ENCODE assay signal across 29 cellular contexts in the genomic region with DNA sequence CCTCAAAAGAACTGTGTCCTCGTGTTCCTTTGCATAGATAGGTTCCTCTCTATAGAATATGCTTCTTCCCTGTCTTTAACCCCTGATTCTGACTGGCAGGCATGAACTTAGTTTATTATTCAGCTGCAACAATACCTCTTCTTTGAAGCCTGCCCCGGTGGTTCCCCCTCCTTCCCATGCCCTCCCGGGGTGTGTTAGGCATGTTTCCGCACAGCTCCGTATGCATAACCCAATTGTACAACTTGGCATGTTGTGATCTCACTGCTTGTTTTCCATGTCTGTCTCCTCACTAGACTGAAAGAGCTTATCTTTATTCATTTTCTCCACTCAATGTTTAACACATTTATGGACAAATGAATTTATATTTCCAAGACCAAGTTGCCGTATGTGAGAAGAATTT.
DNase-seq lines count a peak whose midpoint lies in the region; TF ChIP-seq lines count a peak whose summit lies in the region.
"Had no signal": no experiment of that assay in that cellular context is flagged by ENCODE, and none has a peak within 500 bp of the region (broad histone marks: within the 10 kb centered on the region; RNA-seq: fewer than 3 reads in every experiment).

No MANE protein-coding gene starts in this region.

- TF ChIP-seq CTCF in neural crest cell (conservative IDR thresholded peaks at IDR 0.05), result no peak

- peaks cover 20% of the 10 kb centered on the region for H3K4me1 Mint-ChIP-seq in neural crest cell
- H3K4me1 Mint-ChIP-seq: mesothelial cell of epicardium had no signal

- peaks cover 16% of the 10 kb centered on the region for H3K36me3 Mint-ChIP-seq in neural crest cell (ENCODE audit: low read depth)

- H3K27ac Mint-ChIP-seq in neural crest cell (ENCODE audit: unreplicated experiment), result peak overlapping the region; percentile 22
- H3K27ac Mint-ChIP-seq: activated naive CD8-positive, alpha-beta T cell; activated T-cell treated with anti-CD3 and anti-CD28 coated beads, Interleukin-2, amount 50 U/mL, for 24 hours; CD4-positive, CD25-positive, alpha-beta regulatory T cell; dendritic cell treated with granulocyte-macrophage colony-stimulating factor and Interleukin-4, amounts not matched to agents 40 ng/mL and 50 ng/mL, for 4 days; mesothelial cell of epicardium; stimulated activated effector memory CD8-positive, alpha-beta T cell treated with anti-CD3 and anti-CD28 coated beads, Interleukin-12 subunit alpha, Interleukin-12 subunit beta, amount 100 ng/mL, for 72 hours; T-helper 1 cell treated with Interleukin-12 subunit alpha and Interleukin-12 subunit beta and Interleukin-4 antibody, amounts not matched to agents 30 μg/mL and 1 μg/mL, for 36 hours had no signal

- DNase-seq in Ammon's horn (ENCODE audit: low spot score) (peak; percentile 72), cerebellar cortex (ENCODE audit: low spot score) (peak; percentile 50), foreskin melanocyte (peak; percentile 15), neural crest cell (ENCODE audit: low read depth, low spot score) (peak; percentile 19), NOMO-1 treated with dmso at 0.1 percent for 144 hours (lab: John Stamatoyannopoulos, UW; ENCODE audit: unreplicated experiment) (no peak), NCI-H1105 treated with DMSO at 0.1 percent for 48 hours (lab: John Stamatoyannopoulos, UW) (no peak), NCI-H510A treated with DMSO at 0.1 percent for 48 hours (lab: John Stamatoyannopoulos, UW) (no peak)
- no peak for DNase-seq in effector CD8-positive, alpha-beta T cell (lab: John Stamatoyannopoulos, UW)
- DNase-seq: 8988T; activated CD4-positive, CD25-positive, alpha-beta regulatory T cell; activated effector memory CD4-positive, alpha-beta T cell treated with anti-CD3 and anti-CD28 coated beads, Interleukin-2, amount 50 U/mL, for 16 hours; activated T-cell treated with anti-CD3 and anti-CD28 coated beads, Interleukin-2, amount 50 U/mL, for 24 hours; CD4-positive, CD25-positive, alpha-beta regulatory T cell; DMS79 treated with DMSO at 0.1 percent for 48 hours; heart left ventricle; KG1; kidney; naive thymus-derived CD4-positive, alpha-beta T cell; NCI-H1105; NCI-H187 treated with DMSO at 0.1 percent for 48 hours; NCI-H2171; NCI-H524; PC-3; upper lobe of left lung had no signal

- no peak overlapping the region for H3K4me3 Mint-ChIP-seq in neural crest cell
- H3K4me3 Mint-ChIP-seq: activated naive CD8-positive, alpha-beta T cell; activated T-cell treated with anti-CD3 and anti-CD28 coated beads, Interleukin-2, amount 50 U/mL, for 24 hours; CD4-positive, CD25-positive, alpha-beta regulatory T cell; dendritic cell treated with granulocyte-macrophage colony-stimulating factor and Interleukin-4, amounts not matched to agents 40 ng/mL and 50 ng/mL, for 4 days; mesothelial cell of epicardium; naive thymus-derived CD4-positive, alpha-beta T cell; stimulated activated effector memory CD8-positive, alpha-beta T cell treated with anti-CD3 and anti-CD28 coated beads, Interleukin-12 subunit alpha, Interleukin-12 subunit beta, amount 100 ng/mL, for 72 hours; T-helper 1 cell treated with Interleukin-12 subunit alpha and Interleukin-12 subunit beta and Interleukin-4 antibody, amounts not matched to agents 30 μg/mL and 1 μg/mL, for 36 hours had no signal

- H3K9me3 Mint-ChIP-seq in neural crest cell, result no peaks in the 10 kb centered on the region
- H3K9me3 Mint-ChIP-seq: activated T-cell treated with anti-CD3 and anti-CD28 coated beads, Interleukin-2, amount 50 U/mL, for 24 hours; CD4-positive, CD25-positive, alpha-beta regulatory T cell; dendritic cell treated with granulocyte-macrophage colony-stimulating factor and Interleukin-4, amounts not matched to agents 40 ng/mL and 50 ng/mL, for 4 days; mesothelial cell of epicardium; stimulated activated effector memory CD8-positive, alpha-beta T cell treated with anti-CD3 and anti-CD28 coated beads, Interleukin-12 subunit alpha, Interleukin-12 subunit beta, amount 100 ng/mL, for 72 hours; T-helper 1 cell treated with Interleukin-12 subunit alpha and Interleukin-12 subunit beta and Interleukin-4 antibody, amounts not matched to agents 30 μg/mL and 1 μg/mL, for 36 hours had no signal

- H3K27me3 Mint-ChIP-seq in neural crest cell (ENCODE audit: low read depth), result no peaks in the 10 kb centered on the region
- H3K27me3 Mint-ChIP-seq: activated naive CD8-positive, alpha-beta T cell; activated T-cell treated with anti-CD3 and anti-CD28 coated beads, Interleukin-2, amount 50 U/mL, for 24 hours; CD4-positive, CD25-positive, alpha-beta regulatory T cell; dendritic cell treated with granulocyte-macrophage colony-stimulating factor and Interleukin-4, amounts not matched to agents 40 ng/mL and 50 ng/mL, for 4 days; naive thymus-derived CD4-positive, alpha-beta T cell had no signal

Comparison
In these comparisons a context has a peak if more than half of its experiments do, and no peak if none do; other contexts are left out.
1. DNase-seq: peak in Ammon's horn (single experiment), cerebellar cortex (single experiment), foreskin melanocyte (single experiment) and neural crest cell (single experiment); none in NOMO-1 treated with dmso at 0.1 percent for 144 hours (single experiment), NCI-H1105 treated with DMSO at 0.1 percent for 48 hours (single experiment), NCI-H510A treated with DMSO at 0.1 percent for 48 hours (single experiment) and effector CD8-positive, alpha-beta T cell (single experiment).